ENCODE assay signal across 16 cellular contexts in genomic region chr12:115190191-115190590, GRCh38.
"Had no signal": no experiment of that assay in that cellular context is flagged by ENCODE, and none has a peak within 500 bp of the region (broad histone marks: within the 10 kb centered on the region; RNA-seq: fewer than 3 reads in every experiment).

No MANE protein-coding gene starts in this region.

- H3K4me3 ChIP-seq: coronary artery had no signal

- DNase-seq: activated B cell treated with CpG ODN at 0.5 μM for 24 hours; activated CD4-positive, alpha-beta memory T cell treated with anti-CD3 and anti-CD28 coated beads, Interleukin-2, amount 10 ng/mL, durations not matched to agents 7 days and 5 days; activated CD4-positive, alpha-beta T cell treated with anti-CD3 and anti-CD28 coated beads for 4 hours; activated CD8-positive, alpha-beta memory T cell treated with anti-CD3 and anti-CD28 coated beads, Interleukin-2, amount 10 ng/mL, durations not matched to agents 7 days and 5 days; activated naive CD4-positive, alpha-beta T cell treated with Interleukin-2 at 50 U/mL for 16 hours; activated naive CD8-positive, alpha-beta T cell treated with anti-CD3 and anti-CD28 coated beads, Interleukin-2, amount 10 ng/mL, durations not matched to agents 7 days and 5 days; aorta; occipital lobe; retina; stimulated activated CD4-positive, alpha-beta T cell treated with anti-CD3 and anti-CD28 coated beads, Interleukin-12 subunit alpha, Interleukin-12 subunit beta, amount 100 ng/mL, for 4 hours; stimulated activated CD4-positive, alpha-beta T cell treated with anti-CD3 and anti-CD28 coated beads, Interleukin-1b, Interleukin-23, amount 100 ng/mL, for 48 hours; stimulated activated naive CD4-positive, alpha-beta T cell treated with Interleukin-2 at 50 U/mL for 16 hours; substantia nigra; T-cell; trophoblast cell had no signal

- H3K27ac ChIP-seq: coronary artery had no signal
